1 cellular context compared by ENCODE assay signal in genomic region chr16:27318399-27319256, GRCh38.
A peak's percentile ranks its signal among the peaks of the same experiment; 100 is the strongest.
TF ChIP-seq lines count a peak whose summit lies in the region.

No MANE protein-coding gene starts in this region.

TF ChIP-seq in GM12878, 131 proteins besides CTCF, POLR2A, EP300 and RAD21:
- TF ChIP-seq TCF12 (IDR thresholded peaks at IDR 0.05; ENCODE audit: low read depth, low read length) (0 out of 2 replicates have a peak, but pooled peaks have one; percentile 5), EED (IDR thresholded peaks at IDR 0.05; ENCODE audit: low read depth) (peak; percentile 72), MLLT1 (IDR thresholded peaks at IDR 0.05) (peak; percentile 65; the same call in 1 of the 2 replicates), SPI1 (IDR thresholded peaks at IDR 0.05; ENCODE audit: borderline replicate concordance, insufficient read depth, low read depth, low read length) (peak; percentile 69; the same call in 1 of the 2 replicates), SMARCA5 (IDR thresholded peaks at IDR 0.05) (peak; percentile 94), IKZF1 (conservative IDR thresholded peaks at IDR 0.05) (peak; percentile 47), ESRRA (IDR thresholded peaks at IDR 0.05; ENCODE audit: low read length) (no peak), TCF3 (IDR thresholded peaks at IDR 0.05; ENCODE audit: borderline replicate concordance, insufficient read depth, low read depth, low read length) (0 out of 2 replicates have a peak, but pooled peaks have one; percentile 20), MTA3 (IDR thresholded peaks at IDR 0.05; ENCODE audit: borderline replicate concordance, low read length) (0 out of 2 replicates have a peak, but pooled peaks have one; percentile 31), CUX1 (IDR thresholded peaks at IDR 0.05; ENCODE audit: insufficient replicate concordance, low read depth, low read length) (no peak), ETV6 (conservative IDR thresholded peaks at IDR 0.05 in 1 of 2, IDR thresholded peaks at IDR 0.05 in 1 of 2; ENCODE audit: borderline replicate concordance in 1 of 2, low read depth in 1 of 2) (peak in 1 of 2 experiments; percentile 66; a peak in 1 of 4 replicates), IKZF2 (IDR thresholded peaks at IDR 0.05) (peak in 1 of 2 experiments; percentile 26; a peak in 1 of 4 replicates), ZBTB4 (CRISPR knock-in tag; IDR thresholded peaks at IDR 0.05) (no peak), RELB (IDR thresholded peaks at IDR 0.05; ENCODE audit: low read depth) (peak; percentile 24; the same call in 1 of the 2 replicates)
